ENCODE assay signal across 8 cellular contexts in the genomic region with DNA sequence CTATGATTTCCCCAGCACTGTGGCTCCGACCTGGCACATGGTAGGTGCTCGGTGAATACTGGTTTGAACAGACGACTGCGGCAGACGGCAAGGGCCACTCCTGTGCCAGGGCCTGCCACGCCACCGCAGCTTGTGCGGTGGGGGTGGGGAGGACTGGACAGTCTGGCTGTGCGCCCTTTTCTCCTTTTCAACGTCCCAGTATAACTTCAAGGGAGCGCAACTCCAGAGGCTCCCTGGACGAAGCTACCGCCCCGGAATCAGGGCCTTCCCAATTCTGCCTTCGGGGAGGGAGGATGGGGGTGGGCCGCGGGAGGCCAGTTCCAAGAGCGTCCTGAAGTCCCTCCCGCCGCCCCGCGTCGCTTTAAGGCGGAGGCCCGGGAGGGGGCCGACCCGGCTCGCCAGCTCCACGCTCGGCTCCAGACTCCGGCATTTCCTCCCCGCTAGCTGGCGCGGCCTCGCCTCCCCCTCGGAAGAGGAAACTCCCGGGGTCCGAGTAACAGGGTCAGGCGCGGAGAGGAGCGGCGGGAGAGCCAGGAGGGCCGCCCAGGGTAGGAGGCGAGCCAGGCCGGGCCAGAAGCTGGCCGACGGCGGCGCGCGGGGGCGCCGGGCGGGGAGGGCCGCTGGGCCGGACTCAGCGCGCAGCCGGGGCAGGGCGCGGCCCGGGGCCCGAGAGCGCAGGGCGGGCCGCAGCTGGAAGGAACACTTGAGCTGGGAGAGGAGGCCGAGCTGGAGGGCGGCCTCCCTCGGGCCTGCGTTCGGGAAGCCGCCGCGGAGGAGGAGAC. TPM values are rescaled to one million over a fixed set of nuclear protein-coding genes. Genes with fewer than 3 reads are reported as not detected.
DNase-seq lines count a peak whose midpoint lies in the region; ATAC-seq and TF ChIP-seq lines count a peak whose summit lies in the region.

Gene ITPRIPL2, plus strand, starts transcription at position 388 of the 782 bp plus-strand sequence. CDS start 498 bp downstream, outside the sequence.

- H3K9me3 ChIP-seq in esophagus squamous epithelium (no peaks in the 10 kb centered on the region), mucosa of descending colon (no peaks in the 10 kb centered on the region)

- peak within 1 kb of the TSS; percentile 89 to 99 (median 98) for H3K27ac ChIP-seq in esophagus squamous epithelium

- TF ChIP-seq CTCF in WTC11 (IDR thresholded peaks at IDR 0.05) (no peak), esophagus squamous epithelium (IDR thresholded peaks at IDR 0.05) (peak in 1 of 6 experiments; percentile 6), mucosa of descending colon (IDR thresholded peaks at IDR 0.05) (no peak)

- 13% methylated on average over 3 of the region's 74 CpGs; no CpG with 5 or more reads in 1 of the 2 donors for WGBS in esophagus squamous epithelium, 2 donors

- CTCF ChIA-PET in activated CD4-positive, alpha-beta T cell treated with anti-CD3 and anti-CD28 coated beads for 36 hours (lab: Charles Lee): interaction anchor here (0.6 kb wide), 1 partner anchor 87 kb away, joined by 3 read pairs; no protein-coding TSS in a partner anchor
- CTCF ChIA-PET in WTC11 (lab: Charles Lee): interaction anchor here (0.5 to 6.2 kb wide), 11 partner anchors 9 to 257 kb away, joined by 3 to 29 read pairs (median 4); no protein-coding TSS in a partner anchor

- no peaks in the 10 kb centered on the region for H3K36me3 Mint-ChIP-seq in activated CD4-positive, alpha-beta T cell treated with anti-CD3 and anti-CD28 coated beads for 36 hours (ENCODE audit: low read depth)
- H3K36me3 Mint-ChIP-seq in WTC11: no peaks in the 10 kb centered on the region

- POLR2A ChIA-PET in activated CD4-positive, alpha-beta T cell treated with anti-CD3 and anti-CD28 coated beads for 36 hours (lab: Charles Lee): no interaction called here
- POLR2A ChIA-PET in WTC11 (lab: Charles Lee): no interaction called here

- peak within 1 kb of the TSS; percentile 63 for H3K27ac Mint-ChIP-seq in activated CD4-positive, alpha-beta T cell treated with anti-CD3 and anti-CD28 coated beads for 36 hours
- no peak within 1 kb of the TSS for H3K27ac Mint-ChIP-seq in WTC11

- peaks cover 19% of the 10 kb centered on the region for H3K27me3 Mint-ChIP-seq in activated CD4-positive, alpha-beta T cell treated with anti-CD3 and anti-CD28 coated beads for 36 hours
- H3K27me3 Mint-ChIP-seq in WTC11 (ENCODE audit: low read depth): peaks cover 55% of the 10 kb centered on the region

- peaks cover 0 to 7% (median 0%) of the 10 kb centered on the region in 3 donors for H3K36me3 ChIP-seq in esophagus squamous epithelium
- no peaks in the 10 kb centered on the region for H3K36me3 ChIP-seq in mucosa of descending colon (ENCODE audit: low read depth)

- H3K9me3 Mint-ChIP-seq in activated CD4-positive, alpha-beta T cell treated with anti-CD3 and anti-CD28 coated beads for 36 hours (ENCODE audit: low read depth): no peaks in the 10 kb centered on the region
- no peaks in the 10 kb centered on the region for H3K9me3 Mint-ChIP-seq in WTC11

- TF ChIP-seq POLR2A in esophagus squamous epithelium (IDR thresholded peaks at IDR 0.05): peak in 2 of 4 donors; percentile 76 to 79

- peak within 1 kb of the TSS; percentile 56 for H3K4me3 Mint-ChIP-seq in activated CD4-positive, alpha-beta T cell treated with anti-CD3 and anti-CD28 coated beads for 36 hours
- peak within 1 kb of the TSS; percentile 60 for H3K4me3 Mint-ChIP-seq in WTC11

- DNase-seq in activated CD4-positive, alpha-beta T cell treated with anti-CD3 and anti-CD28 coated beads for 36 hours: peak; percentile 45
- DNase-seq in activated CD4-positive, alpha-beta T cell treated with anti-CD3 and anti-CD28 coated beads for 1 hour: no peak
- DNase-seq in HT1080 (ENCODE audit: low read depth): peak; percentile 80
- DNase-seq in WTC11 (ENCODE audit: low spot score): peak; percentile 58
- no peak for DNase-seq in esophagus squamous epithelium (lab: John Stamatoyannopoulos, UW)
- DNase-seq in mucosa of descending colon: peak; percentile 84 to 90 (median 90)
- DNase-seq in ureter (ENCODE audit: low spot score): peak; percentile 90

- peaks cover 44 to 63% (median 51%) of the 10 kb centered on the region in 3 donors for H3K4me1 ChIP-seq in esophagus squamous epithelium
- H3K4me1 ChIP-seq in mucosa of descending colon (ENCODE audit: low read depth): peaks cover 47% of the 10 kb centered on the region

- peaks cover 17% of the 10 kb centered on the region for H3K4me1 Mint-ChIP-seq in activated CD4-positive, alpha-beta T cell treated with anti-CD3 and anti-CD28 coated beads for 36 hours
- peaks cover 21% of the 10 kb centered on the region for H3K4me1 Mint-ChIP-seq in WTC11

- no peaks in the 10 kb centered on the region for H3K27me3 ChIP-seq in esophagus squamous epithelium

- ATAC-seq in activated CD4-positive, alpha-beta T cell treated with anti-CD3 and anti-CD28 coated beads for 36 hours: peak; percentile 45
- ATAC-seq in WTC11: peak; percentile 56
- peak; percentile 85 for ATAC-seq in mucosa of descending colon
- ATAC-seq in HG02970 (IDR thresholded peaks at IDR 0.05; ENCODE audit: low FRiP score, unreplicated experiment): no peak

- intact Hi-C loops in activated CD4-positive, alpha-beta T cell treated with anti-CD3 and anti-CD28 coated beads for 36 hours (cut with DNase I, micrococcal nuclease): no loop called here
- intact Hi-C loops in esophagus squamous epithelium (cut with DNase I) (no loop called here), mucosa of descending colon (cut with DNase I, micrococcal nuclease) (no loop called here)

- H3K4me3 ChIP-seq in esophagus squamous epithelium (peak within 1 kb of the TSS; percentile 69 to 97 (median 76)), mucosa of descending colon (peak within 1 kb of the TSS; percentile 68)

TF ChIP-seq in WTC11, 78 proteins besides CTCF, POLR2A, EP300 and RAD21 (continues in another document):
- TF ChIP-seq GABPB1 (CRISPR knock-in tag; IDR thresholded peaks at IDR 0.05) (peak; percentile 27), TEAD1 (CRISPR knock-in tag; IDR thresholded peaks at IDR 0.05) (0 out of 2 replicates have a peak, but pooled peaks have one; percentile 10)
- TF ChIP-seq, protein P1, sequence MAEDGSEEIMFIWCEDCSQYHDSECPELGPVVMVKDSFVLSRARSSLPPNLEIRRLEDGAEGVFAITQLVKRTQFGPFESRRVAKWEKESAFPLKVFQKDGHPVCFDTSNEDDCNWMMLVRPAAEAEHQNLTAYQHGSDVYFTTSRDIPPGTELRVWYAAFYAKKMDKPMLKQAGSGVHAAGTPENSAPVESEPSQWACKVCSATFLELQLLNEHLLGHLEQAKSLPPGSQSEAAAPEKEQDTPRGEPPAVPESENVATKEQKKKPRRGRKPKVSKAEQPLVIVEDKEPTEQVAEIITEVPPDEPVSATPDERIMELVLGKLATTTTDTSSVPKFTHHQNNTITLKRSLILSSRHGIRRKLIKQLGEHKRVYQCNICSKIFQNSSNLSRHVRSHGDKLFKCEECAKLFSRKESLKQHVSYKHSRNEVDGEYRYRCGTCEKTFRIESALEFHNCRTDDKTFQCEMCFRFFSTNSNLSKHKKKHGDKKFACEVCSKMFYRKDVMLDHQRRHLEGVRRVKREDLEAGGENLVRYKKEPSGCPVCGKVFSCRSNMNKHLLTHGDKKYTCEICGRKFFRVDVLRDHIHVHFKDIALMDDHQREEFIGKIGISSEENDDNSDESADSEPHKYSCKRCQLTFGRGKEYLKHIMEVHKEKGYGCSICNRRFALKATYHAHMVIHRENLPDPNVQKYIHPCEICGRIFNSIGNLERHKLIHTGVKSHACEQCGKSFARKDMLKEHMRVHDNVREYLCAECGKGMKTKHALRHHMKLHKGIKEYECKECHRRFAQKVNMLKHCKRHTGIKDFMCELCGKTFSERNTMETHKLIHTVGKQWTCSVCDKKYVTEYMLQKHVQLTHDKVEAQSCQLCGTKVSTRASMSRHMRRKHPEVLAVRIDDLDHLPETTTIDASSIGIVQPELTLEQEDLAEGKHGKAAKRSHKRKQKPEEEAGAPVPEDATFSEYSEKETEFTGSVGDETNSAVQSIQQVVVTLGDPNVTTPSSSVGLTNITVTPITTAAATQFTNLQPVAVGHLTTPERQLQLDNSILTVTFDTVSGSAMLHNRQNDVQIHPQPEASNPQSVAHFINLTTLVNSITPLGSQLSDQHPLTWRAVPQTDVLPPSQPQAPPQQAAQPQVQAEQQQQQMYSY (CRISPR knock-in tag; IDR thresholded peaks at IDR 0.05): peak; percentile 67

RNA-seq across cellular contexts. Expression of gene ITPRIPL2, which starts in this region (rescaled TPM):
- total RNA-seq in activated CD4-positive, alpha-beta T cell treated with anti-CD3 and anti-CD28 coated beads for 36 hours: 1 to 10 TPM; 2.4 to 4.2 TPM
- 22.0 and 29.0 TPM in 2 replicates for total RNA-seq in HT1080 (2014; rRNA removed; shearing (Covaris generic))
- 17.0 and 19.3 TPM in 2 replicates for polyA plus RNA-seq in HT1080 (2015; cell fraction: cytosol; rRNA removed)
- polyA plus RNA-seq in HT1080 (2015; cell fraction: nucleus; rRNA removed): 25.6 and 28.6 TPM in 2 replicates
- total RNA-seq in WTC11 (2021) (5.3 to 7.1 TPM (median 6.6 TPM) in 3 replicates), esophagus squamous epithelium (10 to 100 TPM; 18.3 to 78.6 (median 42.4) TPM), mucosa of descending colon (10 to 100 TPM; 36.3 to 49.9 (median 36.5) TPM), ureter (61.3 TPM)

Comparison
In these comparisons a context has a peak if more than half of its experiments do, and no peak if none do; other contexts are left out.
1. DNase-seq: peak in activated CD4-positive, alpha-beta T cell treated with anti-CD3 and anti-CD28 coated beads for 36 hours (single experiment), HT1080 (single experiment), WTC11 (single experiment), mucosa of descending colon (3 of 3) and ureter (single experiment); none in activated CD4-positive, alpha-beta T cell treated with anti-CD3 and anti-CD28 coated beads for 1 hour (single experiment) and esophagus squamous epithelium (single experiment).